In the genomic region with DNA sequence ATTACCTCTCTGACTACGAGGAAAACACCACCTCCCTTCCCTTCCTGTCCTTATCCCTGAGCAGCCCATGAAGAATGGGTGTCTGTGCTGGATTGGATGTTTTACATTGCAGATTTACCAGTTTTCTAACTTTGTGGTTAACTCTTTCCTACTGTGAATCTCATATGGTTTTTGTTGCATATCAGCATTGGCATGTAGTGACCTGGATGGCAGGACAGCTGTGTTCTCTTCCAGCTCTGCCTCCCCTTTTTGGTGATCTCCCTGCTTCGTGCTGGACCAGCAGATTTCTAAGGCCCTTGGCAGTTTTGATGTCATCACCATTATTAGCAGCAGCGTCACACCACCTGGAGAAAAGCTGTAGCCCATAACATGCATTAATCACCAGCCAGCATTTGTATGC, we compare ENCODE assay signal across 1 cellular context.
TF ChIP-seq lines count a peak whose summit lies in the region.

No MANE protein-coding gene starts in this region.

TF ChIP-seq in IMR-90, 13 proteins besides CTCF, POLR2A, EP300 and RAD21:
- 0 out of 2 replicates have a peak, but pooled peaks have one; percentile 2 for TF ChIP-seq MAFK (IDR thresholded peaks at IDR 0.05; ENCODE audit: low read depth, low read length)
- no peak for TF ChIP-seq NFE2L2 (IDR thresholded peaks at IDR 0.05; ENCODE audit: low read depth, low read length)
